Comparison of ENCODE assay signal across 7 cellular contexts in the genomic region with DNA sequence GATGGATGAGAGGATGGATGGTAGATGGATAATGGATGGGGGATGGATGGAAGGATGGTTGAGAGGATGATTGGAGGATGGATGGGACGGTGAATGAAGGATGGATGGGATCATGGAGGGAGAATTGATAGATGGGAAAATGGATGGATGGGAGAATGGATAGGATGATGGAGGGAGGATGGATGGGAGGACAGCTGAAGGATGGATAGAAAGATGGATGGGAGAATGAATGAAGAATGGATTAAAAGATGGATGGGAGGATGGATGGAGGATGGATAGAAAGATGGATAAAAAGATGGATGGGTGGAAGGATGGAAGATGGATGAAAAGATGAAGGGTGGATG.
"Had no signal": no experiment of that assay in that cellular context is flagged by ENCODE, and none has a peak within 500 bp of the region (broad histone marks: within the 10 kb centered on the region; RNA-seq: fewer than 3 reads in every experiment).

No MANE protein-coding gene starts in this region.

- DNase-seq: Karpas-422, KBM-7, KG1 had no signal

- FAIRE-seq: HepG2, HTR-8/SVneo had no signal

- H3K9ac ChIP-seq: KMS-11 had no signal

- H3K27ac ChIP-seq: HL-60, KMS-11 had no signal

- ATAC-seq: HepG2 had no signal

- H3K4me2 ChIP-seq: KMS-11 had no signal
